ENCODE assay signal across 16 cellular contexts in genomic region chr6:27474172-27474465, GRCh38. TPM values are rescaled to one million over a fixed set of nuclear protein-coding genes. Genes with fewer than 3 reads are reported as not detected.
DNase-seq lines count a peak whose midpoint lies in the region; ATAC-seq, FAIRE-seq and TF ChIP-seq lines count a peak whose summit lies in the region.
"Had no signal": no experiment of that assay in that cellular context is flagged by ENCODE, and none has a peak within 500 bp of the region (broad histone marks: within the 10 kb centered on the region; RNA-seq: fewer than 3 reads in every experiment).

No MANE protein-coding gene starts in this region.

- H3K9ac ChIP-seq in BLaER1 = no peak overlapping the region
- H3K9ac ChIP-seq in iPS-20b (ENCODE audit: low read depth, low read length) = no peak overlapping the region

- no peaks in the 10 kb centered on the region for H3K9me3 Mint-ChIP-seq in WTC11

- peak overlapping the region; percentile 6; the same call in 1 of the 2 replicates for H3K27ac Mint-ChIP-seq in WTC11

- POLR2A ChIA-PET in WTC11 (lab: Charles Lee) = interaction anchor here (0.7 kb wide), 1 partner anchor 243 kb away, joined by 3 read pairs; no protein-coding TSS in a partner anchor

- H4K20me1 ChIP-seq in BLaER1 = no peaks in the 10 kb centered on the region

- no peak for FAIRE-seq in urothelium cell line (lab: Jason Lieb, UNC)
- FAIRE-seq: frontal cortex, small intestine had no signal

- H3K27ac ChIP-seq in BLaER1 (no peak overlapping the region), iPS-20b (ENCODE audit: low read length) (no peak overlapping the region), stomach (no peak overlapping the region), foreskin keratinocyte (no peak overlapping the region)

- H3K27me3 Mint-ChIP-seq in WTC11 (ENCODE audit: low read depth) = no peaks in the 10 kb centered on the region

- intact Hi-C loops in stomach (cut with DNase I; ENCODE audit: low total_unique reads) = no loop called here

- H3K36me3 ChIP-seq in BLaER1 (peaks cover 14% of the 10 kb centered on the region), iPS-20b (ENCODE audit: insufficient read depth, low read depth, low read length) (peaks cover under 1% of the 10 kb centered on the region; the same call in 1 of the 2 replicates), stomach (peaks cover 0 to 11% (median 7%) of the 10 kb centered on the region in 4 donors)

- no peaks in the 10 kb centered on the region for H3K27me3 ChIP-seq in BLaER1
- H3K27me3 ChIP-seq in iPS-20b (ENCODE audit: insufficient read depth, low read length) = peaks cover 13% of the 10 kb centered on the region; the same call in 1 of the 2 replicates
- no peaks in the 10 kb centered on the region for H3K27me3 ChIP-seq in stomach
- H3K27me3 ChIP-seq in foreskin keratinocyte = no peaks in the 10 kb centered on the region

- peak overlapping the region; percentile 89 for H3K4me3 ChIP-seq in BLaER1
- peak overlapping the region; percentile 34; the same call in 1 of the 2 replicates for H3K4me3 ChIP-seq in iPS-20b (ENCODE audit: low read length)
- H3K4me3 ChIP-seq in stomach = peak overlapping the region in 2 of 4 donors; percentile 70 to 78

- H3K9me3 ChIP-seq in BLaER1 (peaks cover 15% of the 10 kb centered on the region), iPS-20b (ENCODE audit: insufficient read depth, low read depth, low read length) (no peaks in the 10 kb centered on the region), stomach (no peaks in the 10 kb centered on the region)

- 86 to 91% (median 90%) methylated on average over 4 of the region's 4 CpGs for WGBS in stomach, 5 donors

- ATAC-seq in WTC11 = no peak
- ATAC-seq in foreskin keratinocyte = no peak

- no peak for TF ChIP-seq POLR2A in stomach (IDR thresholded peaks at IDR 0.05)

- H3K4me1 ChIP-seq in BLaER1 (peaks cover 37% of the 10 kb centered on the region), iPS-20b (ENCODE audit: insufficient read depth, low read length) (peaks cover 3% of the 10 kb centered on the region; the same call in 1 of the 2 replicates), stomach (peaks cover 15 to 55% (median 34%) of the 10 kb centered on the region in 4 donors), foreskin keratinocyte (peaks cover 3% of the 10 kb centered on the region)

- peak; percentile 6 for DNase-seq in Daoy (ENCODE audit: low read depth)
- DNase-seq in WTC11 (ENCODE audit: low spot score) = no peak
- DNase-seq in stomach = no peak
- no peak for DNase-seq in urothelium cell line (ENCODE audit: low spot score)
- no peak for DNase-seq in foreskin keratinocyte
- no peak for DNase-seq in AG20443 (ENCODE audit: low spot score)
- DNase-seq: DMS153; Karpas-422; midbrain; NCI-H2227 treated with DMSO at 0.1 percent for 48 hours; SHP77 treated with DMSO at 0.1 percent for 48 hours; small intestine; stimulated activated CD8-positive, alpha-beta memory T cell treated with anti-CD3 and anti-CD28 coated beads, Interleukin-4, amount 100 ng/mL, for 48 hours had no signal

- peaks cover 31% of the 10 kb centered on the region for H3K4me1 Mint-ChIP-seq in WTC11

- no peak for TF ChIP-seq EP300 in stomach (IDR thresholded peaks at IDR 0.05)

- CTCF ChIA-PET in WTC11 (lab: Charles Lee) = interaction anchor here (0.7 kb wide), 1 partner anchor 181 kb away, joined by 3 read pairs; no protein-coding TSS in a partner anchor

- 0 out of 2 replicates have a peak, but pooled peaks cover 4% of the 10 kb centered on the region for H3K36me3 Mint-ChIP-seq in WTC11

- TF ChIP-seq CTCF in WTC11 (IDR thresholded peaks at IDR 0.05) (no peak), stomach (IDR thresholded peaks at IDR 0.05) (no peak), foreskin keratinocyte (conservative IDR thresholded peaks at IDR 0.05) (no peak)

- peak overlapping the region; percentile 88 for H3K4me3 Mint-ChIP-seq in WTC11

- H3K4me2 ChIP-seq in BLaER1 = peak overlapping the region; percentile 77

TF ChIP-seq in WTC11, 78 proteins besides CTCF, POLR2A, EP300 and RAD21:
- TF ChIP-seq ATF6 (CRISPR knock-in tag; IDR thresholded peaks at IDR 0.05) (no peak), ZNF232 (CRISPR knock-in tag; IDR thresholded peaks at IDR 0.05) (no peak), ZNF671 (CRISPR knock-in tag; IDR thresholded peaks at IDR 0.05) (no peak), TP53 (CRISPR knock-in tag; IDR thresholded peaks at IDR 0.05) (no peak), AR (CRISPR knock-in tag; IDR thresholded peaks at IDR 0.05) (no peak), CREB1 (CRISPR knock-in tag; IDR thresholded peaks at IDR 0.05) (no peak), ETV6 (CRISPR knock-in tag; IDR thresholded peaks at IDR 0.05) (no peak), ZSCAN18 (CRISPR knock-in tag; IDR thresholded peaks at IDR 0.05) (no peak), KAT7 (CRISPR knock-in tag; IDR thresholded peaks at IDR 0.05; ENCODE audit: borderline replicate concordance) (no peak), RELA (CRISPR knock-in tag; IDR thresholded peaks at IDR 0.05; ENCODE audit: borderline replicate concordance) (no peak)
TF ChIP-seq in WTC11: peak in this region for 0.

RNA-seq across cellular contexts. Expression of gene ZNF184, which starts 1.2 kb away (rescaled TPM):
- total RNA-seq in Daoy (2014; rRNA removed; shearing (Covaris generic)) = 13.9 and 16.5 TPM in 2 replicates
- total RNA-seq in WTC11 (2021) (6.7 to 7.1 TPM (median 7.0 TPM) in 3 replicates), stomach (10 to 100 TPM in 2 of 5 donors, 1 to 10 TPM in 2, not detected in 1; 4.5 to 21.0 (median 8.5) TPM), foreskin keratinocyte (4.9 and 5.4 TPM in 2 replicates)
- polyA plus RNA-seq in stomach (1 to 10 TPM; 1.8 to 4.0 (median 2.2) TPM), foreskin keratinocyte (1.5 and 1.9 TPM in 2 replicates)
